ENCODE assay signal across 1 cellular context in the genomic region with DNA sequence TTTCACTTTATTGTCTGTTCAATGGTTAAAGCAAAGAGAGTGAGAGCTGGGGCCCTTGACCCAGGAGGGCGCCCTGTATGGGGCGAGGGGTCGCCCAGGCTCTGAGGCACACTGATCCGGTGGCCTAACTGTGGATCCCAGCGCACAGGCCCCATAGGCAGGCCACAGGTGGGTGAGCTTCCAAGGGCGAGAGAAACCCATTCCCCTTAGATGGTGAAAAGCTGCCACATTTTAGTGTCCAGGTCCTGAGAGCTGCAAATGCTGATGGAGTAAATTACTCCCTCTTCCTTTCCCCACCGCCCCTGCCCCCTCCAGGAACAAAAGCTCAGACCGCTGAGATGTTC.
TF ChIP-seq lines count a peak whose summit lies in the region.

No MANE protein-coding gene starts in this region.

TF ChIP-seq in WTC11, 78 proteins besides CTCF, POLR2A, EP300 and RAD21 (continued from another document):
- no peak for TF ChIP-seq STAT6 (CRISPR knock-in tag; conservative IDR thresholded peaks at IDR 0.05; ENCODE audit: low read depth)
- TF ChIP-seq, protein P1, sequence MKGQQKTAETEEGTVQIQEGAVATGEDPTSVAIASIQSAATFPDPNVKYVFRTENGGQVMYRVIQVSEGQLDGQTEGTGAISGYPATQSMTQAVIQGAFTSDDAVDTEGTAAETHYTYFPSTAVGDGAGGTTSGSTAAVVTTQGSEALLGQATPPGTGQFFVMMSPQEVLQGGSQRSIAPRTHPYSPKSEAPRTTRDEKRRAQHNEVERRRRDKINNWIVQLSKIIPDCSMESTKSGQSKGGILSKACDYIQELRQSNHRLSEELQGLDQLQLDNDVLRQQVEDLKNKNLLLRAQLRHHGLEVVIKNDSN (CRISPR knock-in tag; IDR thresholded peaks at IDR 0.05) = no peak
- TF ChIP-seq ZNF138 (CRISPR knock-in tag; conservative IDR thresholded peaks at IDR 0.05) = no peak
